ENCODE assay signal across 8 cellular contexts in genomic region chr11:61477734-61478148, GRCh38. TPM values are rescaled to one million over a fixed set of nuclear protein-coding genes. Genes with fewer than 3 reads are reported as not detected.
DNase-seq lines count a peak whose midpoint lies in the region; ATAC-seq lines count a peak whose summit lies in the region.

No MANE protein-coding gene starts in this region.

- no peak overlapping the region for H3K27ac ChIP-seq in SJCRH30

- H3K4me1 ChIP-seq in SJCRH30: peaks cover 16% of the 10 kb centered on the region

- ATAC-seq in HG03439 (IDR thresholded peaks at IDR 0.05; ENCODE audit: unreplicated experiment): no peak
- no peak for ATAC-seq in GM19035 (IDR thresholded peaks at IDR 0.05; ENCODE audit: unreplicated experiment)

- H3K27me3 ChIP-seq in SJCRH30: no peaks in the 10 kb centered on the region

- no peaks in the 10 kb centered on the region for H3K9me3 ChIP-seq in SJCRH30 (replicated peaks)

- H3K4me3 ChIP-seq in SJCRH30: no peak overlapping the region

- no peaks in the 10 kb centered on the region for H3K36me3 ChIP-seq in SJCRH30

- DNase-seq in NCI-H2171 (lab: John Stamatoyannopoulos, UW) (peak; percentile 8), NCI-H2171 treated with DMSO at 0.1 percent for 48 hours (lab: John Stamatoyannopoulos, UW) (no peak), SJCRH30 (peak; percentile 42 to 74), hepatic stellate cell (ENCODE audit: low spot score) (peak; percentile 66)
- DNase-seq in activated naive CD8-positive, alpha-beta T cell treated with anti-CD3 and anti-CD28 coated beads, Interleukin-2, amount 50 U/mL, for 16 hours (ENCODE audit: low read depth, low spot score): peak; percentile 31
- DNase-seq in stimulated activated CD4-positive, alpha-beta T cell treated with anti-CD3 and anti-CD28 coated beads, Interleukin-1b, Interleukin-23, amount 100 ng/mL, for 4 hours (ENCODE audit: low read depth in 2 of 2): peak; percentile 45 to 54

RNA-seq across cellular contexts. Expression of gene LRRC10B, which starts 30.8 kb away (rescaled TPM):
- 40.2 and 42.1 TPM in 2 replicates for total RNA-seq in SJCRH30 (2014; rRNA removed; shearing (Covaris generic))

RNA-seq across cellular contexts. Expression of gene SDHAF2, which starts 47.8 kb away (rescaled TPM):
- total RNA-seq in SJCRH30 (2014; rRNA removed; shearing (Covaris generic)): 42.6 and 50.0 TPM in 2 replicates

RNA-seq across cellular contexts. Expression of gene CPSF7, which starts 48.0 kb away (rescaled TPM):
- 56.0 and 65.5 TPM in 2 replicates for total RNA-seq in SJCRH30 (2014; rRNA removed; shearing (Covaris generic))
